In the genomic region with DNA sequence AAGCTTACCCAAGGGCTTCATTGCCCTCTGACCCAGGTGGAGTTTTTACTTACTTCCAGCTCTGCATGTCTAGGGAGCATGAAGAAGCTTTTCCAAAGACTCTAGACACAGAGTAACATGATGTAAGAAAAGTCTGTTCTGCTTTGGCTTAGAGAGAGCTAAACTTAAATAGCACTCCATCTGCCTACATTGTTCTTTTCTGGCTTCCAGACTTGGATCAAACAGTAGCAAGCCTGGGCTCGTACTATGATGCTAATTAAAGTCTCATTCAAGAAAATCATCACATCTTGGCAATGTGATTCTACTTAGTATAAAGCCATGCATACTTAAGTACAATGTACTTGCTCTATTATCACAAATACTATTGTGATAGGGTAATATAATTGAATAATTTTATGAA, we compare ENCODE assay signal across 15 cellular contexts.
"Had no signal": no experiment of that assay in that cellular context is flagged by ENCODE, and none has a peak within 500 bp of the region (broad histone marks: within the 10 kb centered on the region; RNA-seq: fewer than 3 reads in every experiment).

No MANE protein-coding gene starts in this region.

- H3K27ac Mint-ChIP-seq: activated CD8-positive, alpha-beta T cell treated with anti-CD3 and anti-CD28 coated beads, Interleukin-2, amount 10 ng/mL, durations not matched to agents 7 days and 5 days; activated T-helper 1 cell treated with anti-CD3 and anti-CD28 coated beads, Interleukin-12 subunit alpha, Interleukin-12 subunit beta, Interleukin-2, Interleukin-4 antibody, amounts not matched to agents 30 ng/mL and 10 ng/mL and 1 ng/mL, durations not matched to agents 14 hours and 24 hours and 36 hours; dendritic cell treated with granulocyte-macrophage colony-stimulating factor and Interleukin-4, amounts not matched to agents 40 ng/mL and 50 ng/mL, for 4 days; effector memory CD8-positive, alpha-beta T cell; natural killer cell; progenitor cell of endocrine pancreas had no signal

- H3K27me3 Mint-ChIP-seq: dendritic cell treated with granulocyte-macrophage colony-stimulating factor and Interleukin-4, amounts not matched to agents 40 ng/mL and 50 ng/mL, for 4 days; effector memory CD8-positive, alpha-beta T cell; progenitor cell of endocrine pancreas had no signal

- DNase-seq: activated CD4-positive, alpha-beta T cell treated with anti-CD3 and anti-CD28 coated beads for 48 hours; activated CD8-positive, alpha-beta T cell treated with anti-CD3 and anti-CD28 coated beads, Interleukin-2, amount 10 ng/mL, durations not matched to agents 7 days and 5 days; activated naive CD4-positive, alpha-beta T cell treated with Interleukin-2 at 50 U/mL for 16 hours; central memory CD4-positive, alpha-beta T cell; effector memory CD8-positive, alpha-beta T cell; mammary epithelial cell; natural killer cell; sigmoid colon; stimulated activated CD4-positive, alpha-beta T cell treated with anti-CD3 and anti-CD28 coated beads, Interleukin-2, amount 100 ng/mL, for 24 hours; stimulated activated naive CD4-positive, alpha-beta T cell treated with Interleukin-2 at 50 U/mL for 16 hours; upper lobe of right lung had no signal

- H3K4me1 Mint-ChIP-seq: natural killer cell had no signal

- ATAC-seq: activated CD8-positive, alpha-beta T cell treated with anti-CD3 and anti-CD28 coated beads, Interleukin-2, amount 10 ng/mL, durations not matched to agents 7 days and 5 days; effector memory CD8-positive, alpha-beta T cell; left lobe of liver; natural killer cell; upper lobe of right lung had no signal

- H3K9me3 Mint-ChIP-seq: activated T-helper 1 cell treated with anti-CD3 and anti-CD28 coated beads, Interleukin-12 subunit alpha, Interleukin-12 subunit beta, Interleukin-2, Interleukin-4 antibody, amounts not matched to agents 30 ng/mL and 10 ng/mL and 1 ng/mL, durations not matched to agents 14 hours and 24 hours and 36 hours; dendritic cell treated with granulocyte-macrophage colony-stimulating factor and Interleukin-4, amounts not matched to agents 40 ng/mL and 50 ng/mL, for 4 days had no signal

- H3K4me3 ChIP-seq: sigmoid colon, upper lobe of right lung had no signal

- H3K4me3 Mint-ChIP-seq: activated CD8-positive, alpha-beta T cell treated with anti-CD3 and anti-CD28 coated beads, Interleukin-2, amount 10 ng/mL, durations not matched to agents 7 days and 5 days; activated T-helper 1 cell treated with anti-CD3 and anti-CD28 coated beads, Interleukin-12 subunit alpha, Interleukin-12 subunit beta, Interleukin-2, Interleukin-4 antibody, amounts not matched to agents 30 ng/mL and 10 ng/mL and 1 ng/mL, durations not matched to agents 14 hours and 24 hours and 36 hours; dendritic cell treated with granulocyte-macrophage colony-stimulating factor and Interleukin-4, amounts not matched to agents 40 ng/mL and 50 ng/mL, for 4 days; effector memory CD8-positive, alpha-beta T cell; natural killer cell had no signal
